Comparison of ENCODE assay signal across 24 cellular contexts in the genomic region with DNA sequence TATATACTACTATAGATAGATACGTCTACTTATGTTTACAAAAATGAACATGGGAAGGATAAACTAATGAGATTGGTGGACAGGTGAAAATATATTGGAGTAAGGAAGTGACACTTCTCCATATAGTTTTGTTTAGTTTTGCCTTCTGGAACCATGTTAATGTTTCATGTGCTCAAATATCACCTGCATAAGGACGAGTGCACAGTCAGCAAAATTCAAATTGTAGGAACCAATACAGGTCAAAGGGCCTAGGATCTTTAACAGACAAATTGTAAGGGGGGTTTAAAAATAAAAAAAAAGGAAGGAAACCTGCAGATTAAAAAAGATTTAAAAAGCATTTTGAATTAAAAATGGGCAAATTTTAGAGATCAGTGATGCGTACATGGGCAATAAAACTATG.
"Had no signal": no experiment of that assay in that cellular context is flagged by ENCODE, and none has a peak within 500 bp of the region (broad histone marks: within the 10 kb centered on the region; RNA-seq: fewer than 3 reads in every experiment).

No MANE protein-coding gene starts in this region.

- H3K4me1 Mint-ChIP-seq: naive thymus-derived CD8-positive, alpha-beta T cell; neural crest cell; stimulated activated memory B cell treated with anti-CD40 and anti-IgM and Interleukin-4, amounts not matched to agents 10 μg/mL and 1 μg/mL and 100 μg/mL, for 72 hours had no signal

- FAIRE-seq: frontal cortex, pancreas had no signal

- H3K27ac ChIP-seq: coronary artery, dorsolateral prefrontal cortex, heart left ventricle, pancreas, spleen, tibial nerve, upper lobe of right lung, vagina had no signal

- H3K4me3 ChIP-seq: coronary artery, dorsolateral prefrontal cortex, heart left ventricle, lung, pancreas, spleen, tibial nerve, upper lobe of right lung, vagina had no signal

- H3K36me3 ChIP-seq: heart left ventricle, pancreas, spleen, tibial nerve, upper lobe of right lung, vagina had no signal

- ATAC-seq: heart left ventricle; left colon; naive thymus-derived CD8-positive, alpha-beta T cell; pancreas; stimulated activated memory B cell treated with anti-CD40 and anti-IgM and Interleukin-4, amounts not matched to agents 10 μg/mL and 1 μg/mL and 100 μg/mL, for 72 hours; upper lobe of right lung had no signal

- H3K27me3 ChIP-seq: heart left ventricle, pancreas, spleen, tibial nerve, upper lobe of right lung, vagina had no signal

- H3K9me3 ChIP-seq: heart left ventricle, pancreas, spleen, tibial nerve, upper lobe of right lung, vagina had no signal

- H3K4me3 Mint-ChIP-seq: naive thymus-derived CD8-positive, alpha-beta T cell; neural crest cell; stimulated activated memory B cell treated with anti-CD40 and anti-IgM and Interleukin-4, amounts not matched to agents 10 μg/mL and 1 μg/mL and 100 μg/mL, for 72 hours; stimulated activated naive CD8-positive, alpha-beta T cell treated with anti-CD3 and anti-CD28 coated beads, Interleukin-15, Interleukin-2, amounts not matched to agents 100 ng/mL and 50 ng/mL, for 24 hours had no signal

- H3K36me3 Mint-ChIP-seq: naive thymus-derived CD8-positive, alpha-beta T cell; stimulated activated memory B cell treated with anti-CD40 and anti-IgM and Interleukin-4, amounts not matched to agents 10 μg/mL and 1 μg/mL and 100 μg/mL, for 72 hours had no signal

- H3K27ac Mint-ChIP-seq: naive thymus-derived CD8-positive, alpha-beta T cell; progenitor cell of endocrine pancreas; stimulated activated memory B cell treated with anti-CD40 and anti-IgM and Interleukin-4, amounts not matched to agents 10 μg/mL and 1 μg/mL and 100 μg/mL, for 72 hours; stimulated activated naive CD8-positive, alpha-beta T cell treated with anti-CD3 and anti-CD28 coated beads, Interleukin-15, Interleukin-2, amounts not matched to agents 100 ng/mL and 50 ng/mL, for 24 hours had no signal

- H3K27me3 Mint-ChIP-seq: stimulated activated memory B cell treated with anti-CD40 and anti-IgM and Interleukin-4, amounts not matched to agents 10 μg/mL and 1 μg/mL and 100 μg/mL, for 72 hours; stimulated activated naive CD8-positive, alpha-beta T cell treated with anti-CD3 and anti-CD28 coated beads, Interleukin-15, Interleukin-2, amounts not matched to agents 100 ng/mL and 50 ng/mL, for 24 hours had no signal

- H3K9me3 Mint-ChIP-seq: neural crest cell; stimulated activated memory B cell treated with anti-CD40 and anti-IgM and Interleukin-4, amounts not matched to agents 10 μg/mL and 1 μg/mL and 100 μg/mL, for 72 hours; stimulated activated naive CD8-positive, alpha-beta T cell treated with anti-CD3 and anti-CD28 coated beads, Interleukin-15, Interleukin-2, amounts not matched to agents 100 ng/mL and 50 ng/mL, for 24 hours had no signal

- H3K4me1 ChIP-seq: pancreas, spleen, upper lobe of right lung, vagina had no signal

- DNase-seq: dorsolateral prefrontal cortex; effector CD8-positive, alpha-beta T cell; heart left ventricle; hippocampal formation; left colon; left ventricle myocardium superior; mesendoderm; naive thymus-derived CD8-positive, alpha-beta T cell; pancreas; right cardiac atrium; spleen; stimulated activated CD4-positive, alpha-beta T cell treated with anti-CD3 and anti-CD28 coated beads, Interleukin-15, amount 100 ng/mL, for 24 hours; stimulated activated CD4-positive, alpha-beta T cell treated with anti-CD3 and anti-CD28 coated beads, Interleukin-1b, Interleukin-23, amount 100 ng/mL, for 48 hours; stimulated activated CD4-positive, alpha-beta T cell treated with anti-CD3 and anti-CD28 coated beads, Interleukin-4, amount 100 ng/mL, for 24 hours; upper lobe of right lung had no signal
